In genomic region chr18:77421546-77421945, GRCh38 we compare ENCODE assay signal across 8 cellular contexts.
DNase-seq lines count a peak whose midpoint lies in the region; ATAC-seq, FAIRE-seq and TF ChIP-seq lines count a peak whose summit lies in the region.
"Not testable (repeated sequence)": the region's sequence is repeated elsewhere in the genome, so short reads cannot be mapped to it uniquely, and the experiment has no call there.

No MANE protein-coding gene starts in this region.

- peak overlapping the region; percentile 25; the same call in 1 of the 2 replicates for H3K4me2 ChIP-seq in K562 (ENCODE audit: insufficient read depth, low read length)

- H3K9me3 Mint-ChIP-seq in Caco-2 (ENCODE audit: unreplicated experiment); natural killer cell; osteocyte (ENCODE audit: unreplicated experiment): not testable (repeated sequence)
- peaks cover 13% of the 10 kb centered on the region for H3K9me3 Mint-ChIP-seq in endodermal cell

- not testable (repeated sequence) for H3K27me3 ChIP-seq in Caco-2 (replicated peaks; ENCODE audit: control insufficient read depth, insufficient read depth, low read length); HUES48 (ENCODE audit: control insufficient read depth, insufficient read depth, low read length); K562 (ENCODE audit: control insufficient read depth in 2 of 2, insufficient read depth in 2 of 2, low read length in 2 of 2); endodermal cell (ENCODE audit: control insufficient read depth, insufficient read depth, low read length, poor library complexity, severe bottlenecking); iPS-15b (ENCODE audit: control insufficient read depth, insufficient read depth, low read length)

- not testable (repeated sequence) for DNase-seq in Caco-2; K562 (ENCODE audit: extremely low read depth in 1 of 4, low spot score in 3 of 4); natural killer cell; osteocyte (ENCODE audit: extremely low spot score, unreplicated experiment)
- peak; percentile 27 for DNase-seq in NCI-H748 (lab: John Stamatoyannopoulos, UW; ENCODE audit: unreplicated experiment)
- DNase-seq in endodermal cell: peak; percentile 62

- H3K9me1 ChIP-seq in K562 (ENCODE audit: control insufficient read depth, insufficient read depth, low read length): not testable (repeated sequence)

- peak overlapping the region; percentile 51; the same call in 1 of the 2 replicates for H3K9ac ChIP-seq in HUES48 (ENCODE audit: low read depth, low read length)
- H3K9ac ChIP-seq in K562 (ENCODE audit: insufficient read depth in 1 of 2, low read depth in 2 of 2, low read length in 2 of 2): not testable (repeated sequence)
- H3K9ac ChIP-seq in endodermal cell (ENCODE audit: extremely low read depth, low read length, poor library complexity, severe bottlenecking): peak overlapping the region; percentile 26
- peak overlapping the region; percentile 47 for H3K9ac ChIP-seq in iPS-15b (ENCODE audit: low read depth, low read length)

- not testable (repeated sequence) for BruUV-seq in Caco-2 (replicated peaks; lab: Mats Ljungman, UMichigan); K562 (replicated peaks; lab: Mats Ljungman, UMichigan)

- CTCF ChIA-PET in Caco-2 (lab: Charles Lee); K562 (lab: Yijun Ruan, JAX; ENCODE audit: low intra/inter-chr PET ratio): not testable (repeated sequence)

- not testable (repeated sequence) for H4K20me1 ChIP-seq in K562 (replicated peaks; ENCODE audit: control insufficient read depth, insufficient read depth, low read length)

- in situ Hi-C loops in K562 (cut with MboI): not testable (repeated sequence)

- H3K27me3 Mint-ChIP-seq in Caco-2 (ENCODE audit: insufficient read depth, unreplicated experiment); endodermal cell (ENCODE audit: insufficient read depth); natural killer cell (ENCODE audit: low read depth in 2 of 2); osteocyte (ENCODE audit: unreplicated experiment): not testable (repeated sequence)

- peak overlapping the region; percentile 66 for H3K27ac ChIP-seq in HUES48 (ENCODE audit: low read depth, low read length)
- not testable (repeated sequence) for H3K27ac ChIP-seq in K562 (ENCODE audit: extremely low read depth, low read depth, low read length); endodermal cell (ENCODE audit: low read depth, low read length)

- H2AFZ ChIP-seq in K562 (ENCODE audit: low read depth, low read length): not testable (repeated sequence)

- H3K4me1 Mint-ChIP-seq in Caco-2 (ENCODE audit: low read depth, unreplicated experiment); endodermal cell; natural killer cell; osteocyte (ENCODE audit: unreplicated experiment): not testable (repeated sequence)

- TF ChIP-seq POLR2A in K562 (conservative IDR thresholded peaks at IDR 0.05): not testable (repeated sequence)

- ATAC-seq in K562, natural killer cell: not testable (repeated sequence)

- intact Hi-C loops in Caco-2 (cut with micrococcal nuclease; ENCODE audit: unreplicated experiment); K562 (cut with micrococcal nuclease); natural killer cell (cut with micrococcal nuclease): not testable (repeated sequence)

- H3K27ac Mint-ChIP-seq in Caco-2 (ENCODE audit: unreplicated experiment); osteocyte (ENCODE audit: unreplicated experiment): not testable (repeated sequence)
- peak overlapping the region; percentile 98 for H3K27ac Mint-ChIP-seq in endodermal cell
- peak overlapping the region in 1 of 2 donors; percentile 42 for H3K27ac Mint-ChIP-seq in natural killer cell

- H3K79me2 ChIP-seq in K562 (ENCODE audit: control insufficient read depth, insufficient read depth, low read length): not testable (repeated sequence)

- TF ChIP-seq RAD21 in K562 (CRISPR knock-in tag; conservative IDR thresholded peaks at IDR 0.05 in 1 of 2, IDR thresholded peaks at IDR 0.05 in 1 of 2): not testable (repeated sequence)

- not testable (repeated sequence) for TF ChIP-seq EP300 in K562 (IDR thresholded peaks at IDR 0.05; ENCODE audit: low read length)

- POLR2A ChIA-PET in Caco-2 (lab: Charles Lee); K562 (lab: Yijun Ruan, JAX): not testable (repeated sequence)

- H3K4me3 ChIP-seq in Caco-2 (ENCODE audit: low read depth, low read length) (peak overlapping the region; percentile 30), HUES48 (ENCODE audit: low read depth, low read length) (peak overlapping the region; percentile 56; the same call in 1 of the 2 replicates), endodermal cell (ENCODE audit: low read length) (peak overlapping the region; percentile 80), iPS-15b (ENCODE audit: low read depth, low read length) (peak overlapping the region; percentile 58)
- H3K4me3 ChIP-seq in K562: not testable (repeated sequence)

- H3K9me3 ChIP-seq in Caco-2; HUES48 (ENCODE audit: control insufficient read depth, insufficient read depth, low read length); K562 (replicated peaks; ENCODE audit: control insufficient read depth, insufficient read depth, low read depth, low read length); endodermal cell (ENCODE audit: control insufficient read depth, low read length); iPS-15b (ENCODE audit: control insufficient read depth, insufficient read depth, low read length): not testable (repeated sequence)

- not testable (repeated sequence) for TF ChIP-seq CTCF in Caco-2 (IDR thresholded peaks at IDR 0.05; ENCODE audit: insufficient read depth in 1 of 2, low read depth in 1 of 2, low read length in 1 of 2, severe bottlenecking in 1 of 2, unreplicated experiment in 1 of 2); K562 (IDR thresholded peaks at IDR 0.05 in 2 of 3, conservative IDR thresholded peaks at IDR 0.05 in 1 of 3; ENCODE audit: insufficient read depth in 2 of 3, low read depth in 1 of 3, low read length in 3 of 3); endodermal cell (conservative IDR thresholded peaks at IDR 0.05); natural killer cell (IDR thresholded peaks at IDR 0.05); osteocyte (IDR thresholded peaks at IDR 0.05)

- H3K4me3 Mint-ChIP-seq in Caco-2 (ENCODE audit: unreplicated experiment): peak overlapping the region; percentile 63
- peak overlapping the region; percentile 86 for H3K4me3 Mint-ChIP-seq in endodermal cell
- peak overlapping the region; percentile 66 for H3K4me3 Mint-ChIP-seq in natural killer cell
- peak overlapping the region; percentile 68 for H3K4me3 Mint-ChIP-seq in osteocyte (ENCODE audit: unreplicated experiment)

- not testable (repeated sequence) for H3K36me3 ChIP-seq in Caco-2 (ENCODE audit: control insufficient read depth, insufficient read depth, low read length); HUES48 (ENCODE audit: control insufficient read depth, insufficient read depth, low read length); K562 (ENCODE audit: control insufficient read depth, insufficient read depth, low read length); endodermal cell (ENCODE audit: control insufficient read depth, insufficient read depth, low read length); iPS-15b (ENCODE audit: control insufficient read depth, insufficient read depth, low read length)

- not testable (repeated sequence) for H3K36me3 Mint-ChIP-seq in Caco-2 (ENCODE audit: insufficient read depth, unreplicated experiment); endodermal cell (ENCODE audit: low read depth); natural killer cell; osteocyte (ENCODE audit: unreplicated experiment)

- WGBS in K562 (ENCODE audit: insufficient coverage, low coverage, missing lambda C conversion rate): 0% methylated on average over 5 of the region's 28 CpGs
- WGBS in endodermal cell (ENCODE audit: insufficient coverage in 1 of 2, insufficient read length in 1 of 2), 2 experiments: 15% methylated on average over 22 of the region's 28 CpGs; no CpG with 5 or more reads in 1 of the 2 experiments

- not testable (repeated sequence) for H3K4me1 ChIP-seq in Caco-2; HUES48 (ENCODE audit: control insufficient read depth, insufficient read depth, low read length); K562 (replicated peaks in 1 of 2; ENCODE audit: control insufficient read depth in 2 of 2, insufficient read depth in 2 of 2, low read length in 2 of 2); endodermal cell (ENCODE audit: control insufficient read depth, insufficient read depth, low read length); iPS-15b (ENCODE audit: control insufficient read depth, insufficient read depth, low read length)

- not testable (repeated sequence) for FAIRE-seq in K562 (lab: Jason Lieb, UNC)
